In genomic region chr14:51223463-51223862, GRCh38 we compare ENCODE assay signal across 6 cellular contexts. TPM values are rescaled to one million over a fixed set of nuclear protein-coding genes. Genes with fewer than 3 reads are reported as not detected.
A peak's percentile ranks its signal among the peaks of the same experiment; 100 is the strongest.
DNase-seq lines count a peak whose midpoint lies in the region; FAIRE-seq and TF ChIP-seq lines count a peak whose summit lies in the region.
"Not testable (repeated sequence)": the region's sequence is repeated elsewhere in the genome, so short reads cannot be mapped to it uniquely, and the experiment has no call there.

No MANE protein-coding gene starts in this region.

- H3K9ac ChIP-seq in kidney (ENCODE audit: low read length in 2 of 2); liver (ENCODE audit: low read depth in 1 of 2, low read length in 2 of 2): not testable (repeated sequence)

- H3K9me3 ChIP-seq in kidney (ENCODE audit: control insufficient read depth in 1 of 2, low read length in 2 of 2); liver (ENCODE audit: control insufficient read depth in 4 of 4, low read length in 3 of 4); small intestine (ENCODE audit: control insufficient read depth, low read depth): not testable (repeated sequence)

- H3K4me1 ChIP-seq in kidney (ENCODE audit: control insufficient read depth in 1 of 2, insufficient read depth in 1 of 2, low read depth in 1 of 2, low read length in 2 of 2); liver (ENCODE audit: control insufficient read depth in 4 of 4, insufficient read depth in 4 of 4, low read length in 3 of 4); small intestine (ENCODE audit: control insufficient read depth in 2 of 2, insufficient read depth in 1 of 2, low read depth in 1 of 2, low read length in 1 of 2): not testable (repeated sequence)

- H3K27ac Mint-ChIP-seq in activated naive CD4-positive, alpha-beta T cell treated with anti-CD3 and anti-CD28 coated beads, Interleukin-2, amount 10 ng/mL, durations not matched to agents 7 days and 5 days: peak overlapping the region; percentile 53

- not testable (repeated sequence) for H3K4me1 Mint-ChIP-seq in activated naive CD4-positive, alpha-beta T cell treated with anti-CD3 and anti-CD28 coated beads, Interleukin-2, amount 10 ng/mL, durations not matched to agents 7 days and 5 days

- FAIRE-seq in kidney (lab: Jason Lieb, UNC); small intestine (lab: Jason Lieb, UNC): not testable (repeated sequence)

- TF ChIP-seq RAD21 in liver (IDR thresholded peaks at IDR 0.05): not testable (repeated sequence)

- TF ChIP-seq CTCF in kidney (IDR thresholded peaks at IDR 0.05; ENCODE audit: borderline replicate concordance, extremely low read depth, insufficient read depth); liver (IDR thresholded peaks at IDR 0.05; ENCODE audit: low read depth, low read length, missing input control): not testable (repeated sequence)

- WGBS in liver: 94% methylated on average over 1 of the region's 1 CpG
- 91 to 100% (median 97%) methylated on average over 1 of the region's 1 CpG for WGBS in small intestine, 3 donors

- not testable (repeated sequence) for H3K9me3 Mint-ChIP-seq in activated naive CD4-positive, alpha-beta T cell treated with anti-CD3 and anti-CD28 coated beads, Interleukin-2, amount 10 ng/mL, durations not matched to agents 7 days and 5 days

- not testable (repeated sequence) for H3K27me3 ChIP-seq in liver (ENCODE audit: control insufficient read depth in 4 of 4, insufficient read depth in 4 of 4, low read length in 3 of 4); small intestine (ENCODE audit: control insufficient read depth in 2 of 2, insufficient read depth in 2 of 2, low read length in 2 of 2)

- H3K4me3 ChIP-seq in kidney (ENCODE audit: low read length in 2 of 2); liver (ENCODE audit: low read depth in 1 of 3, low read length in 3 of 3); small intestine (ENCODE audit: low read depth in 1 of 2, low read length in 2 of 2): not testable (repeated sequence)

- intact Hi-C loops in kidney (cut with DNase I): not testable (repeated sequence)

- peak; percentile 22 for DNase-seq in EH (ENCODE audit: low read depth)
- not testable (repeated sequence) for DNase-seq in activated naive CD4-positive, alpha-beta T cell treated with anti-CD3 and anti-CD28 coated beads, Interleukin-2, amount 10 ng/mL, durations not matched to agents 7 days and 5 days; kidney
- DNase-seq in renal cortical epithelial cell (ENCODE audit: low read depth): peak; percentile 60
- DNase-seq in small intestine: peak; percentile 28

- H3K36me3 ChIP-seq in kidney (ENCODE audit: control insufficient read depth in 1 of 2, insufficient read depth in 2 of 2, low read length in 2 of 2); liver (ENCODE audit: control insufficient read depth in 4 of 4, insufficient read depth in 3 of 4, low read depth in 1 of 4, low read length in 3 of 4); small intestine (ENCODE audit: control insufficient read depth in 2 of 2, insufficient read depth in 2 of 2, low read length in 2 of 2): not testable (repeated sequence)

- CTCF ChIA-PET in activated naive CD4-positive, alpha-beta T cell treated with anti-CD3 and anti-CD28 coated beads, Interleukin-2, amount 10 ng/mL, durations not matched to agents 7 days and 5 days (lab: Charles Lee): not testable (repeated sequence)

- H3K4me3 Mint-ChIP-seq in activated naive CD4-positive, alpha-beta T cell treated with anti-CD3 and anti-CD28 coated beads, Interleukin-2, amount 10 ng/mL, durations not matched to agents 7 days and 5 days: not testable (repeated sequence)

- H3K27ac ChIP-seq in kidney (ENCODE audit: low read depth in 2 of 2, low read length in 2 of 2): peak overlapping the region; percentile 40 to 72
- not testable (repeated sequence) for H3K27ac ChIP-seq in liver (ENCODE audit: low read depth in 1 of 2, low read length in 2 of 2); small intestine (ENCODE audit: low read depth in 1 of 2, low read length in 1 of 2)

- H3K36me3 Mint-ChIP-seq in activated naive CD4-positive, alpha-beta T cell treated with anti-CD3 and anti-CD28 coated beads, Interleukin-2, amount 10 ng/mL, durations not matched to agents 7 days and 5 days: not testable (repeated sequence)

- not testable (repeated sequence) for H3K27me3 Mint-ChIP-seq in activated naive CD4-positive, alpha-beta T cell treated with anti-CD3 and anti-CD28 coated beads, Interleukin-2, amount 10 ng/mL, durations not matched to agents 7 days and 5 days

TF ChIP-seq in liver, 16 proteins besides CTCF, POLR2A, EP300 and RAD21:
- TF ChIP-seq HNF4A (conservative IDR thresholded peaks at IDR 0.05) (peak; percentile 70 to 77), RXRA (IDR thresholded peaks at IDR 0.05) (peak; percentile 35 to 49), SP1 (IDR thresholded peaks at IDR 0.05) (peak; percentile 56)

RNA-seq across cellular contexts. Expression of gene TMX1, which starts 16.6 kb away (rescaled TPM):
- total RNA-seq in kidney: 31.6 TPM
- 12.3 TPM for polyA plus RNA-seq in kidney (ENCODE audit: insufficient read depth, low read depth, low replicate concordance)
- total RNA-seq in liver: 10 to 100 TPM; 19.7 to 22.8 TPM
- polyA plus RNA-seq in liver: 10 to 100 TPM; 11.6 to 19.1 TPM
- 86.4 and 114 TPM in 2 replicates for total RNA-seq in renal cortical epithelial cell
- 10 to 100 TPM in 1 of 3 donors, 1 to 10 TPM in 2; 5.1 to 19.8 (median 5.6) TPM for polyA plus RNA-seq in small intestine
